In the genomic region with DNA sequence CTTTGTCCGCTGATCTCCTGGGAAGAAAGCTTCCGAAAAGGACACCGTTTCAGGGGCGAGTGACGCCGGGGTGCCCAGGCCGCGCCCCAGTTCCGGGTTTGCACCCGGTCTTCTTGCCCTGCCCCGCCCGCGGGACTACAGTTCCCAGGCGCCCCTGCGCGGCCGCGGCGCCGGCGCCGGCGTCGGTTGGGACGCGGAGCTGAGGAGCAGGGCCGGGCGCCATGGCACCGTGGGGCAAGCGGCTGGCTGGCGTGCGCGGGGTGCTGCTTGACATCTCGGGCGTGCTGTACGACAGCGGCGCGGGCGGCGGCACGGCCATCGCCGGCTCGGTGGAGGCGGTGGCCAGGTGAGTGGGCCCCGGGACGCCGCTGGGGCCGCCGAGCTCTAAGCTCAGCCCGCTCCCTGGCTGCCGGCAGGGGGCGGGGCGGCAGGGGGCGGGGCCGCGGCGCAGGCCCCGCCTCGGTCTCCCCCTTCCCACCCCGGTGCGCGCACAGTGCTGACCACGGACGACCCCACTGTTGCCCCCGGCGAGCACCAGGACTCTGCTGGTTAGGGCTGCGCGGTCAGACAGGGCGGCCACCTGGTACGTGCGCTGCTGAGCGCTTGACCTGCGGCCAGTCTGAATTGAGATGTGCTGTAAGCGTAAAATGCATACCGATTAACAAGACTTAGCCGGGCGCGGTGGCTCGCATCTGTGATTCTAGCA, we compare ENCODE assay signal across 8 cellular contexts. TPM values are rescaled to one million over a fixed set of nuclear protein-coding genes. Genes with fewer than 3 reads are reported as not detected.
A peak's percentile ranks its signal among the peaks of the same experiment; 100 is the strongest.
DNase-seq lines count a peak whose midpoint lies in the region; ATAC-seq and TF ChIP-seq lines count a peak whose summit lies in the region.

A gene with protein sequence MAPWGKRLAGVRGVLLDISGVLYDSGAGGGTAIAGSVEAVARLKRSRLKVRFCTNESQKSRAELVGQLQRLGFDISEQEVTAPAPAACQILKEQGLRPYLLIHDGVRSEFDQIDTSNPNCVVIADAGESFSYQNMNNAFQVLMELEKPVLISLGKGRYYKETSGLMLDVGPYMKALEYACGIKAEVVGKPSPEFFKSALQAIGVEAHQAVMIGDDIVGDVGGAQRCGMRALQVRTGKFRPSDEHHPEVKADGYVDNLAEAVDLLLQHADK (plus strand): TSS at position 182 of the 706 bp plus-strand sequence. CDS start 40 bp downstream, at position 222.

- intact Hi-C loops in left cardiac atrium (cut with DNase I) = no loop called here

- peak within 1 kb of the TSS; percentile 88 for H3K4me3 Mint-ChIP-seq in progenitor cell of endocrine pancreas (ENCODE audit: low read depth)

- H3K27ac Mint-ChIP-seq in progenitor cell of endocrine pancreas = peak within 1 kb of the TSS; percentile 94

- 0 to 1% (median 0%) methylated on average over 48 to 81 of the region's 81 CpGs for WGBS in adipose tissue, 3 donors
- 0 to 3% methylated on average over 17 to 27 of the region's 81 CpGs for WGBS in upper lobe of left lung, 2 donors

- H3K4me3 ChIP-seq in HAP-1 (peak within 1 kb of the TSS; percentile 51), MG63 (peak within 1 kb of the TSS; percentile 64), upper lobe of left lung (peak within 1 kb of the TSS; percentile 24 to 91 (median 70))

- H3K4me1 Mint-ChIP-seq in progenitor cell of endocrine pancreas (ENCODE audit: low read depth) = peaks cover 2% of the 10 kb centered on the region

- H3K4me1 ChIP-seq in HAP-1 = peaks cover 4% of the 10 kb centered on the region; the same call in 1 of the 2 replicates
- H3K4me1 ChIP-seq in upper lobe of left lung = peaks cover 0 to 10% (median 3%) of the 10 kb centered on the region in 4 donors

- H3K27ac ChIP-seq in adipose tissue (ENCODE audit: low read depth, low read length) (no peak within 1 kb of the TSS), upper lobe of left lung (peak within 1 kb of the TSS; percentile 77 to 88 (median 80))

- no peak for TF ChIP-seq EP300 in upper lobe of left lung (IDR thresholded peaks at IDR 0.05)

- H3K36me3 Mint-ChIP-seq in progenitor cell of endocrine pancreas (ENCODE audit: insufficient read depth) = no peaks in the 10 kb centered on the region

- no peaks in the 10 kb centered on the region for H3K9me3 ChIP-seq in HAP-1
- H3K9me3 ChIP-seq in MG63 = no peaks in the 10 kb centered on the region
- H3K9me3 ChIP-seq in upper lobe of left lung = no peaks in the 10 kb centered on the region

- H3K9me3 Mint-ChIP-seq in progenitor cell of endocrine pancreas (ENCODE audit: low read depth) = no peaks in the 10 kb centered on the region

- TF ChIP-seq POLR2A in upper lobe of left lung (IDR thresholded peaks at IDR 0.05) = peak in 2 of 4 donors; percentile 17 to 73

- in situ Hi-C loops in HAP-1 (cut with MboI; ENCODE audit: low sequenced_read_pairs) = no loop called here

- peak; percentile 97 for DNase-seq in GM10266 (ENCODE audit: extremely low spot score)
- peak; percentile 63 to 83 for DNase-seq in HAP-1 (ENCODE audit: low spot score in 2 of 2)
- DNase-seq in MG63 = peak; percentile 86
- peak; percentile 76 for DNase-seq in T follicular helper cell (ENCODE audit: low read depth)
- peak; percentile 90 for DNase-seq in left cardiac atrium
- DNase-seq in progenitor cell of endocrine pancreas (ENCODE audit: low spot score, unreplicated experiment) = peak; percentile 63
- DNase-seq in upper lobe of left lung = peak; percentile 90 to 99

- H3K27me3 ChIP-seq in HAP-1 (ENCODE audit: low read depth) (no peaks in the 10 kb centered on the region), MG63 (no peaks in the 10 kb centered on the region), upper lobe of left lung (no peaks in the 10 kb centered on the region)

- TF ChIP-seq CTCF in GM10266 (IDR thresholded peaks at IDR 0.05; ENCODE audit: control insufficient read depth, insufficient read depth, low read depth, missing control alignments) = no peak
- peak; percentile 55 for TF ChIP-seq CTCF in progenitor cell of endocrine pancreas (IDR thresholded peaks at IDR 0.05; ENCODE audit: unreplicated experiment)
- TF ChIP-seq CTCF in upper lobe of left lung (IDR thresholded peaks at IDR 0.05) = peak; percentile 61 to 89 (median 83)

- peak; percentile 98 to 99 for ATAC-seq in left cardiac atrium
- peak; percentile 93 to 100 for ATAC-seq in upper lobe of left lung (ENCODE audit: low FRiP score in 2 of 2)

- no peaks in the 10 kb centered on the region for H3K36me3 ChIP-seq in HAP-1 (replicated peaks)
- H3K36me3 ChIP-seq in MG63 = no peaks in the 10 kb centered on the region
- H3K36me3 ChIP-seq in upper lobe of left lung = no peaks in the 10 kb centered on the region

- H3K27me3 Mint-ChIP-seq in progenitor cell of endocrine pancreas = peaks cover 20% of the 10 kb centered on the region

RNA-seq across cellular contexts. Expression of the gene that starts here (rescaled TPM):
- 4.8 and 17.0 TPM in 2 replicates for total RNA-seq in MG63 (2014; rRNA removed; shearing (Covaris generic); ENCODE audit: low replicate concordance)
- polyA plus RNA-seq in adipose tissue = 10 to 100 TPM in 2 of 3 donors, 1 to 10 TPM in 1; 5.5 to 21.6 (median 14.3) TPM
- total RNA-seq in left cardiac atrium = 10 to 100 TPM; 11.6 to 16.4 TPM
- 15.2 and 16.9 TPM in 2 replicates for total RNA-seq in progenitor cell of endocrine pancreas
- total RNA-seq in upper lobe of left lung = 10 to 100 TPM; 12.0 to 21.4 (median 16.4) TPM
